ENCODE assay signal across 12 cellular contexts in the genomic region with DNA sequence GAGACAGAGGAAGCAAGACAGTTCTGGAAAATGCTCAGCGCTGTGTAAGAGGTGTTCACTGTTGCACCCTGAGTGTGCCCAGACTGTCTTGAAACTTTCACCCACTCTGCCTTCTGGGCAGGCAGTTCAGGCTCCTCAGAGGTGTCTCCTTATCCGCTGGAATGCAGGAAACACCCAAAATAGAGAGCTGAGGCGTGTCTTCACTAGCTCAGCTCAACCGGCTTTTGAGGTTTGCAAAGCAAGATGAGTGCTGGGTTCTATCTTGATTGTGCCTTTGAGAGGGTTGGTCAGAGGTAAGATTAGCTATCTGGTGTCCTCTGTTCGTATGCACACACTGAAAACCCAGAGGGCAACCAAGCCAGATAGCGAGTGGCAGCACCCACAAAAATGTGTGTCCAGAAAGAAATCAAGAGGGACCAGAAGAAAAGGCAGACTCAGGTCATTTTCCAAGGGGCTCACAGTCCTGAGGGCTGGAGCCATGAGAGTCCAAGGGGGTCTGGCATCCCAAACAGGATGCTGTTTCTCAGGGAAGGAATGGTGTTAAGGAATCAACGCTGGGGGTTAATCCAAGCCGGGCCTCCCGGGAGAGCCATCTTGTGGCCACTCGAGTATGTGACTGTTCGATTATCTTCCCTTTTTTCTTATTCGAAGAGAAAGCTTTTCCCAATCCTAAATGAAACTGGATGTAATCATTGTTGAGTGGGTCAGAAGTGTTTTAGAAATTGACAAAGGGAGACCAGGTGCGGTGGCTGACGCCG. TPM values are rescaled to one million over a fixed set of nuclear protein-coding genes. Genes with fewer than 3 reads are reported as not detected.
DNase-seq lines count a peak whose midpoint lies in the region; ATAC-seq and TF ChIP-seq lines count a peak whose summit lies in the region.
"Had no signal": no experiment of that assay in that cellular context is flagged by ENCODE, and none has a peak within 500 bp of the region (broad histone marks: within the 10 kb centered on the region; RNA-seq: fewer than 3 reads in every experiment).

No MANE protein-coding gene starts in this region.

- H2AFZ ChIP-seq in fibroblast of lung (ENCODE audit: low read length), result no peak overlapping the region

- H3K79me2 ChIP-seq in fibroblast of lung (ENCODE audit: control insufficient read depth, insufficient read depth, low read length), result no peaks in the 10 kb centered on the region

- H3K36me3 Mint-ChIP-seq in stimulated activated effector memory CD8-positive, alpha-beta T cell treated with anti-CD3 and anti-CD28 coated beads, Interleukin-12 subunit alpha, Interleukin-12 subunit beta, amount 100 ng/mL, for 72 hours, result no peaks in the 10 kb centered on the region

- ATAC-seq in stimulated activated effector memory CD8-positive, alpha-beta T cell treated with anti-CD3 and anti-CD28 coated beads, Interleukin-12 subunit alpha, Interleukin-12 subunit beta, amount 100 ng/mL, for 72 hours, result peak; percentile 19
- ATAC-seq in GM19455 (IDR thresholded peaks at IDR 0.05; ENCODE audit: unreplicated experiment) (no peak), HG03378 (IDR thresholded peaks at IDR 0.05; ENCODE audit: unreplicated experiment) (no peak), GM21381 (IDR thresholded peaks at IDR 0.05; ENCODE audit: unreplicated experiment) (no peak)
- ATAC-seq: activated CD4-positive, CD25-positive, alpha-beta regulatory T cell treated with anti-CD3 and anti-CD28 coated beads, Interleukin-2, amount 50 U/mL, for 24 hours; body of pancreas had no signal

- H3K27ac Mint-ChIP-seq in stimulated activated effector memory CD8-positive, alpha-beta T cell treated with anti-CD3 and anti-CD28 coated beads, Interleukin-12 subunit alpha, Interleukin-12 subunit beta, amount 100 ng/mL, for 72 hours, result no peak overlapping the region

- no peaks in the 10 kb centered on the region for H3K36me3 ChIP-seq in fibroblast of lung (ENCODE audit: control insufficient read depth, insufficient read depth, low read length)

- H3K9me3 Mint-ChIP-seq in stimulated activated effector memory CD8-positive, alpha-beta T cell treated with anti-CD3 and anti-CD28 coated beads, Interleukin-12 subunit alpha, Interleukin-12 subunit beta, amount 100 ng/mL, for 72 hours, result peaks cover 3% of the 10 kb centered on the region

- TF ChIP-seq CTCF in fibroblast of lung (conservative IDR thresholded peaks at IDR 0.05 in 1 of 2, IDR thresholded peaks at IDR 0.05 in 1 of 2; ENCODE audit: low read depth in 1 of 2, low read length in 2 of 2), result peak; percentile 58 to 59

- H3K9ac ChIP-seq in fibroblast of lung (ENCODE audit: insufficient read depth, low read length), result no peak overlapping the region

- no peak overlapping the region for H3K4me3 Mint-ChIP-seq in stimulated activated effector memory CD8-positive, alpha-beta T cell treated with anti-CD3 and anti-CD28 coated beads, Interleukin-12 subunit alpha, Interleukin-12 subunit beta, amount 100 ng/mL, for 72 hours

- no peak overlapping the region for H3K4me2 ChIP-seq in fibroblast of lung (ENCODE audit: extremely low read depth, insufficient read depth, low read length)

- H3K27me3 ChIP-seq in fibroblast of lung (ENCODE audit: control insufficient read depth, insufficient read depth, low read length), result no peaks in the 10 kb centered on the region
- H3K27me3 ChIP-seq: body of pancreas, testis had no signal

- H3K9me3 ChIP-seq in fibroblast of lung (ENCODE audit: control insufficient read depth, insufficient read depth, low read depth, low read length), result no peaks in the 10 kb centered on the region
- H3K9me3 ChIP-seq: body of pancreas, testis had no signal

- H4K20me1 ChIP-seq in fibroblast of lung (ENCODE audit: control insufficient read depth, extremely low read depth, insufficient read depth, low read length), result no peaks in the 10 kb centered on the region

- H3K27ac ChIP-seq in fibroblast of lung (ENCODE audit: insufficient read depth, low read length), result no peak overlapping the region
- H3K27ac ChIP-seq: body of pancreas, testis had no signal

- no peaks in the 10 kb centered on the region for H3K4me1 ChIP-seq in fibroblast of lung (ENCODE audit: control insufficient read depth, extremely low read depth, insufficient read depth, low read length)
- H3K4me1 ChIP-seq: body of pancreas, testis had no signal

- DNase-seq in DMS 273 (lab: John Stamatoyannopoulos, UW; ENCODE audit: unreplicated experiment) (peak; percentile 22), DMS 273 treated with DMSO at 0.1 percent for 48 hours (lab: John Stamatoyannopoulos, UW) (no peak), RKO (ENCODE audit: low spot score) (peak; percentile 27), fibroblast of lung (ENCODE audit: low read depth in 2 of 2) (peak in 1 of 2 donors; percentile 36)
- DNase-seq in stimulated activated effector memory CD8-positive, alpha-beta T cell treated with anti-CD3 and anti-CD28 coated beads, Interleukin-12 subunit alpha, Interleukin-12 subunit beta, amount 100 ng/mL, for 72 hours (ENCODE audit: low spot score in 2 of 2), result no peak
- DNase-seq: body of pancreas, kidney, testis had no signal

- no peaks in the 10 kb centered on the region for H3K4me1 Mint-ChIP-seq in stimulated activated effector memory CD8-positive, alpha-beta T cell treated with anti-CD3 and anti-CD28 coated beads, Interleukin-12 subunit alpha, Interleukin-12 subunit beta, amount 100 ng/mL, for 72 hours

- H3K4me3 ChIP-seq in fibroblast of lung (replicated peaks in 1 of 4; ENCODE audit: control extremely low read depth in 1 of 4, insufficient read depth in 1 of 4, low read depth in 3 of 4, low read length in 4 of 4), result no peak overlapping the region
- H3K4me3 ChIP-seq: body of pancreas, testis had no signal

RNA-seq across cellular contexts. Expression of a gene that starts 47.1 kb away (rescaled TPM):
- 39.5 and 66.4 TPM in 2 replicates for total RNA-seq in fibroblast of lung
- polyA plus RNA-seq in fibroblast of lung, result 19.9 and 33.0 TPM in 2 replicates
- polyA plus RNA-seq in fibroblast of lung (2012), result 20.4 and 31.2 TPM in 2 replicates
- polyA minus RNA-seq in fibroblast of lung (ENCODE audit: low replicate concordance), result 14.4 and 23.9 TPM in 2 replicates

Comparison
In these comparisons a context has a peak if more than half of its experiments do, and no peak if none do; other contexts are left out.
1. DNase-seq: peak in DMS 273 (single experiment) and RKO (single experiment); none in DMS 273 treated with DMSO at 0.1 percent for 48 hours (single experiment) and stimulated activated effector memory CD8-positive, alpha-beta T cell treated with anti-CD3 and anti-CD28 coated beads, Interleukin-12 subunit alpha, Interleukin-12 subunit beta, amount 100 ng/mL, for 72 hours (0 of 2).